ENCODE assay signal across 24 cellular contexts in the genomic region with DNA sequence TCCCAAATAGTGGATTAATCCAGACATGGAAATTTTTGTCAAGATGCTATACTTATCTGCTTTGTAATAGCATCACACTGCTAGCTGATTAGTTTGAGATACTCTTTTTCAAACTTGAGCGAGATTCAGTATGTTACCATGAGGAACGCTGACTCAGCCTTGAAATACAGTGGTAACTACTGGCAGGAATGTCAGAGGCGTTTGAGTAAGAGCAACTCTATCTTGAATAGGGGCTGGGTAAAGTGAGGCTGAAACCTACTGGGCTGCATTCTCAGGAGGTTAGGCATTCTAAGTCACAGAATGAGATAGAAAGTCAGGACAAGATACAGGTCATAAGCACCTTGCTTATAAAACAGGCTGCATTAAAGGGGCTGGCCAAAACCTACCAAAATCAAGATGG.
"Had no signal": no experiment of that assay in that cellular context is flagged by ENCODE, and none has a peak within 500 bp of the region (broad histone marks: within the 10 kb centered on the region; RNA-seq: fewer than 3 reads in every experiment).

No MANE protein-coding gene starts in this region.

- H3K9me3 ChIP-seq: stomach, transverse colon, uterus had no signal

- H3K4me1 ChIP-seq: parathyroid adenoma, stomach, transverse colon, uterus had no signal

- ATAC-seq: left cardiac atrium; natural killer cell treated with Interleukin-12 subunit alpha and Interleukin-12 subunit beta and Interleukin-15 and Interleukin-18, amount 100 ng/mL, for 72 hours; right cardiac atrium; stimulated activated memory B cell treated with anti-CD40 and anti-IgM and Interleukin-4, amounts not matched to agents 10 μg/mL and 1 μg/mL and 100 μg/mL, for 72 hours had no signal

- DNase-seq: activated CD4-positive, alpha-beta memory T cell treated with anti-CD3 and anti-CD28 coated beads for 36 hours; activated CD4-positive, alpha-beta T cell treated with anti-CD3 and anti-CD28 coated beads for 48 hours; activated naive CD4-positive, alpha-beta T cell treated with Interleukin-2 at 50 U/mL for 16 hours; activated naive CD8-positive, alpha-beta T cell treated with anti-CD3 and anti-CD28 coated beads for 36 hours; activated T-cell treated with anti-CD3 and anti-CD28 coated beads, Interleukin-2, amount 50 U/mL, for 48 hours; amniotic stem cell; dermis blood vessel endothelial cell; effector CD8-positive, alpha-beta T cell; glutamatergic neuron; left cardiac atrium; nucleus accumbens; right cardiac atrium; small intestine; stimulated activated CD4-positive, alpha-beta T cell treated with anti-CD3 and anti-CD28 coated beads, Interleukin-15, amount 100 ng/mL, for 24 hours; stomach; transverse colon; uterus had no signal

- H3K27ac ChIP-seq: cardiac muscle cell, hepatocyte, parathyroid adenoma, stomach, transverse colon, uterus had no signal

- FAIRE-seq: frontal cortex, islet of Langerhans, small intestine had no signal

- H3K4me3 ChIP-seq: cardiac muscle cell, hepatocyte, stomach, transverse colon, uterus had no signal

- H3K4me2 ChIP-seq: hepatocyte had no signal
